In the genomic region with DNA sequence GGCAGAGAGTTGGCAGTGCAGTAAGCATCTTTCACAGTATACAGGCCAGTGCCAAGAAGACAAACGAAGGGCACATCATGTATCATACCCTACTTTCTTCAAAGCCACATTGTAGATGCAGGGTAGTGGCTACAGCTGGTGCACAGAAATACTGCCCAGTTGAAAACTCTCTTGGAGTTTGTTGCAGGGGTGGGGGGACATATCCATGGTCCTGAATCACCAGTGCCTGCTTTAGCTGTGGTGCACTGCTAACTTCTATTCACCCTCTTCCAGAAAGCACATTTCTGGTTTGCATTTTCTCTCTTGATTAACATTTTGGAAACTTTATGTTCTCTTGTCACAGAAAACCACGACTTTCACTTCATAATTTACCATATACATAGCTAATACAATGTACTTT, we compare ENCODE assay signal across 2 cellular contexts.
TF ChIP-seq lines count a peak whose summit lies in the region.

No MANE protein-coding gene starts in this region.

TF ChIP-seq in GM23338, 12 proteins besides CTCF, POLR2A, EP300 and RAD21 (continued from another document):
- TF ChIP-seq, protein P1, sequence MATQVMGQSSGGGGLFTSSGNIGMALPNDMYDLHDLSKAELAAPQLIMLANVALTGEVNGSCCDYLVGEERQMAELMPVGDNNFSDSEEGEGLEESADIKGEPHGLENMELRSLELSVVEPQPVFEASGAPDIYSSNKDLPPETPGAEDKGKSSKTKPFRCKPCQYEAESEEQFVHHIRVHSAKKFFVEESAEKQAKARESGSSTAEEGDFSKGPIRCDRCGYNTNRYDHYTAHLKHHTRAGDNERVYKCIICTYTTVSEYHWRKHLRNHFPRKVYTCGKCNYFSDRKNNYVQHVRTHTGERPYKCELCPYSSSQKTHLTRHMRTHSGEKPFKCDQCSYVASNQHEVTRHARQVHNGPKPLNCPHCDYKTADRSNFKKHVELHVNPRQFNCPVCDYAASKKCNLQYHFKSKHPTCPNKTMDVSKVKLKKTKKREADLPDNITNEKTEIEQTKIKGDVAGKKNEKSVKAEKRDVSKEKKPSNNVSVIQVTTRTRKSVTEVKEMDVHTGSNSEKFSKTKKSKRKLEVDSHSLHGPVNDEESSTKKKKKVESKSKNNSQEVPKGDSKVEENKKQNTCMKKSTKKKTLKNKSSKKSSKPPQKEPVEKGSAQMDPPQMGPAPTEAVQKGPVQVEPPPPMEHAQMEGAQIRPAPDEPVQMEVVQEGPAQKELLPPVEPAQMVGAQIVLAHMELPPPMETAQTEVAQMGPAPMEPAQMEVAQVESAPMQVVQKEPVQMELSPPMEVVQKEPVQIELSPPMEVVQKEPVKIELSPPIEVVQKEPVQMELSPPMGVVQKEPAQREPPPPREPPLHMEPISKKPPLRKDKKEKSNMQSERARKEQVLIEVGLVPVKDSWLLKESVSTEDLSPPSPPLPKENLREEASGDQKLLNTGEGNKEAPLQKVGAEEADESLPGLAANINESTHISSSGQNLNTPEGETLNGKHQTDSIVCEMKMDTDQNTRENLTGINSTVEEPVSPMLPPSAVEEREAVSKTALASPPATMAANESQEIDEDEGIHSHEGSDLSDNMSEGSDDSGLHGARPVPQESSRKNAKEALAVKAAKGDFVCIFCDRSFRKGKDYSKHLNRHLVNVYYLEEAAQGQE (IDR thresholded peaks at IDR 0.05; ENCODE audit: unreplicated experiment) = peak; percentile 65

TF ChIP-seq in IMR-90, 13 proteins besides CTCF, POLR2A, EP300 and RAD21 (continued from another document):
- TF ChIP-seq, protein P2, sequence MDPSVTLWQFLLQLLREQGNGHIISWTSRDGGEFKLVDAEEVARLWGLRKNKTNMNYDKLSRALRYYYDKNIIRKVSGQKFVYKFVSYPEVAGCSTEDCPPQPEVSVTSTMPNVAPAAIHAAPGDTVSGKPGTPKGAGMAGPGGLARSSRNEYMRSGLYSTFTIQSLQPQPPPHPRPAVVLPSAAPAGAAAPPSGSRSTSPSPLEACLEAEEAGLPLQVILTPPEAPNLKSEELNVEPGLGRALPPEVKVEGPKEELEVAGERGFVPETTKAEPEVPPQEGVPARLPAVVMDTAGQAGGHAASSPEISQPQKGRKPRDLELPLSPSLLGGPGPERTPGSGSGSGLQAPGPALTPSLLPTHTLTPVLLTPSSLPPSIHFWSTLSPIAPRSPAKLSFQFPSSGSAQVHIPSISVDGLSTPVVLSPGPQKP (IDR thresholded peaks at IDR 0.05; ENCODE audit: borderline replicate concordance, low read depth, low read length) = no peak
- TF ChIP-seq MAZ (IDR thresholded peaks at IDR 0.05; ENCODE audit: borderline replicate concordance, low read depth, low read length) (no peak), RCOR1 (IDR thresholded peaks at IDR 0.05; ENCODE audit: insufficient replicate concordance, low read length) (no peak), MXI1 (IDR thresholded peaks at IDR 0.05; ENCODE audit: borderline replicate concordance, low read depth, low read length) (no peak), CEBPB (IDR thresholded peaks at IDR 0.05; ENCODE audit: low read depth, low read length) (no peak), MAFK (IDR thresholded peaks at IDR 0.05; ENCODE audit: low read depth, low read length) (no peak), BHLHE40 (IDR thresholded peaks at IDR 0.05; ENCODE audit: low read depth, low read length) (no peak), CHD1 (IDR thresholded peaks at IDR 0.05; ENCODE audit: low read depth, low read length) (no peak), RFX5 (IDR thresholded peaks at IDR 0.05; ENCODE audit: low read depth, low read length) (no peak), SMC3 (IDR thresholded peaks at IDR 0.05; ENCODE audit: low read depth, low read length) (no peak)
- TF ChIP-seq, protein P3, sequence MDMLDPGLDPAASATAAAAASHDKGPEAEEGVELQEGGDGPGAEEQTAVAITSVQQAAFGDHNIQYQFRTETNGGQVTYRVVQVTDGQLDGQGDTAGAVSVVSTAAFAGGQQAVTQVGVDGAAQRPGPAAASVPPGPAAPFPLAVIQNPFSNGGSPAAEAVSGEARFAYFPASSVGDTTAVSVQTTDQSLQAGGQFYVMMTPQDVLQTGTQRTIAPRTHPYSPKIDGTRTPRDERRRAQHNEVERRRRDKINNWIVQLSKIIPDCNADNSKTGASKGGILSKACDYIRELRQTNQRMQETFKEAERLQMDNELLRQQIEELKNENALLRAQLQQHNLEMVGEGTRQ (IDR thresholded peaks at IDR 0.05; ENCODE audit: low read depth, low read length) = no peak
TF ChIP-seq in IMR-90: peak in this region for 0.
